In genomic region chr11:13962562-13963168, GRCh38 we compare ENCODE assay signal across 8 cellular contexts. TPM values are rescaled to one million over a fixed set of nuclear protein-coding genes. Genes with fewer than 3 reads are reported as not detected.
A peak's percentile ranks its signal among the peaks of the same experiment; 100 is the strongest.
DNase-seq lines count a peak whose midpoint lies in the region; ATAC-seq and TF ChIP-seq lines count a peak whose summit lies in the region.

SPON1 (plus strand) TSS chr11:13962723; CDS start chr11:13962905, 182 bp downstream.

- peaks cover 0 to 5% (median 0%) of the 10 kb centered on the region in 7 donors for H3K9me3 Mint-ChIP-seq in CD14-positive monocyte

- TF ChIP-seq CTCF in AG10803 (conservative IDR thresholded peaks at IDR 0.05; ENCODE audit: low read length) (no peak), CD14-positive monocyte (IDR thresholded peaks at IDR 0.05) (no peak)

- H3K27ac ChIP-seq in iPS DF 6.9 (ENCODE audit: low read length) (no peak within 1 kb of the TSS), skeletal muscle tissue (ENCODE audit: low read depth, low read length) (peak within 1 kb of the TSS; percentile 25)

- ATAC-seq in HG02798 (IDR thresholded peaks at IDR 0.05; ENCODE audit: poor library complexity, unreplicated experiment) = no peak

- peak within 1 kb of the TSS in 1 of 2 donors; percentile 80 for H3K4me3 Mint-ChIP-seq in CD14-positive monocyte

- intact Hi-C loops in CD14-positive monocyte (cut with micrococcal nuclease) = no loop called here

- no peak within 1 kb of the TSS for H3K27ac Mint-ChIP-seq in CD14-positive monocyte

- H3K36me3 Mint-ChIP-seq in CD14-positive monocyte = peaks cover 0 to 2% of the 10 kb centered on the region in 2 donors

- WGBS in iPS DF 6.9 (ENCODE audit: insufficient coverage, insufficient read length) = no CpG with 5 or more reads among the region's 74 CpGs

- H3K36me3 ChIP-seq in iPS DF 6.9 (ENCODE audit: control insufficient read depth, insufficient read depth, low read length) (no peaks in the 10 kb centered on the region), skeletal muscle tissue (ENCODE audit: control insufficient read depth in 3 of 3, insufficient read depth in 3 of 3, low read length in 3 of 3) (no peaks in the 10 kb centered on the region)

- H3K4me1 Mint-ChIP-seq in CD14-positive monocyte = peaks cover 6% of the 10 kb centered on the region

- H3K4me1 ChIP-seq in iPS DF 6.9 (ENCODE audit: control insufficient read depth, insufficient read depth, low read length) = 0 out of 2 replicates have a peak, but pooled peaks cover 1% of the 10 kb centered on the region
- peaks cover 0 to 15% (median 2%) of the 10 kb centered on the region in 3 donors for H3K4me1 ChIP-seq in skeletal muscle tissue (ENCODE audit: control insufficient read depth in 3 of 3, insufficient read depth in 3 of 3, low read length in 3 of 3)

- 0 out of 2 replicates have a peak within 1 kb of the TSS, but pooled peaks have one; percentile 9 for H3K4me3 ChIP-seq in AG10803 (ENCODE audit: low read length)
- H3K4me3 ChIP-seq in iPS DF 6.9 (ENCODE audit: low read length) = peak within 1 kb of the TSS; percentile 40; the same call in 1 of the 2 replicates
- peak within 1 kb of the TSS in 1 of 3 donors; percentile 43 for H3K4me3 ChIP-seq in skeletal muscle tissue (ENCODE audit: low read length in 3 of 3)

- peaks cover 44% of the 10 kb centered on the region for H3K27me3 ChIP-seq in iPS DF 6.9 (ENCODE audit: control insufficient read depth, insufficient read depth, low read length)
- peaks cover 38 to 57% (median 51%) of the 10 kb centered on the region in 3 donors for H3K27me3 ChIP-seq in skeletal muscle tissue (ENCODE audit: control insufficient read depth in 3 of 3, insufficient read depth in 3 of 3, low read length in 3 of 3)

- H3K27me3 Mint-ChIP-seq in CD14-positive monocyte (ENCODE audit: low read depth in 3 of 3) = peaks cover 63 to 86% (median 73%) of the 10 kb centered on the region in 3 donors

- DNase-seq in AG10803 (ENCODE audit: low read depth) (no peak), NCI-H82 (lab: John Stamatoyannopoulos, UW) (peak; percentile 88), amygdala (lab: John Stamatoyannopoulos, UW) (peak in 32 of 56 donors; percentile 15 to 70 (median 46)), iPS DF 6.9 (ENCODE audit: low read depth, low spot score) (no peak), CD14-positive monocyte (ENCODE audit: low spot score) (no peak), KG1 (lab: John Stamatoyannopoulos, UW) (no peak)

- H3K9ac ChIP-seq in skeletal muscle tissue (ENCODE audit: low read depth in 1 of 3, low read length in 3 of 3) = no peak within 1 kb of the TSS

- no peaks in the 10 kb centered on the region for H3K9me3 ChIP-seq in iPS DF 6.9 (ENCODE audit: control insufficient read depth, insufficient read depth, low read length)
- no peaks in the 10 kb centered on the region for H3K9me3 ChIP-seq in skeletal muscle tissue (ENCODE audit: control insufficient read depth in 3 of 3, low read length in 3 of 3)

RNA-seq across cellular contexts. Expression of gene SPON1, which starts in this region (rescaled TPM):
- 20.4 TPM for total RNA-seq in skeletal muscle tissue
- not detected for polyA plus RNA-seq in CD14-positive monocyte

Comparison
In these comparisons a context has a peak if more than half of its experiments do, and no peak if none do; other contexts are left out.
1. DNase-seq: peak in NCI-H82 (single experiment) and amygdala (32 of 56); none in AG10803 (single experiment), iPS DF 6.9 (single experiment), CD14-positive monocyte (single experiment) and KG1 (single experiment).